8 cellular contexts compared by ENCODE assay signal in genomic region chr15:55498109-55498938, GRCh38. TPM values are rescaled to one million over a fixed set of nuclear protein-coding genes. Genes with fewer than 3 reads are reported as not detected.
A peak's percentile ranks its signal among the peaks of the same experiment; 100 is the strongest.
DNase-seq lines count a peak whose midpoint lies in the region; ATAC-seq, FAIRE-seq and TF ChIP-seq lines count a peak whose summit lies in the region.
"Not testable (repeated sequence)": the region's sequence is repeated elsewhere in the genome, so short reads cannot be mapped to it uniquely, and the experiment has no call there.

No MANE protein-coding gene starts in this region.

- peak overlapping the region; percentile 63 for H3K4me3 ChIP-seq in OCI-LY7 (ENCODE audit: low read depth, low read length, poor library complexity, severe bottlenecking)

- DNase-seq in D721Med (ENCODE audit: insufficient read length, low spot score) (peak; percentile 44), HUDEP-2 (lab: John Stamatoyannopoulos, UW; ENCODE audit: unreplicated experiment in 76 of 76) (peak in 74 of 76 experiments; percentile 20 to 90 (median 74)), OCI-LY7 (ENCODE audit: low spot score) (peak; percentile 67), activated T-cell treated with anti-CD3 and anti-CD28 coated beads for 4 hours (peak; percentile 51), erythroblast (lab: John Stamatoyannopoulos, UW) (peak; percentile 80 to 87), mucosa of gallbladder (ENCODE audit: low spot score) (peak; percentile 88)
- DNase-seq in stimulated activated CD8-positive, alpha-beta memory T cell treated with anti-CD3 and anti-CD28 coated beads, Interleukin-2, amount 100 ng/mL, for 1 hour (ENCODE audit: low read depth in 2 of 2), result peak; percentile 37 to 53

- peak overlapping the region; percentile 65 for H3K4me2 ChIP-seq in OCI-LY7 (ENCODE audit: low read length)

- H3K27ac ChIP-seq in OCI-LY7 (ENCODE audit: low read depth, low read length, poor library complexity, severe bottlenecking), result not testable (repeated sequence)

- not testable (repeated sequence) for H3K4me1 ChIP-seq in OCI-LY7 (ENCODE audit: insufficient read depth, low read length, poor library complexity, severe bottlenecking)

- TF ChIP-seq POLR2A in erythroblast (IDR thresholded peaks at IDR 0.05; ENCODE audit: low read length), result peak; percentile 18

- H3K9me2 ChIP-seq in OCI-LY7 (ENCODE audit: insufficient read depth, low read length), result not testable (repeated sequence)

- TF ChIP-seq CTCF in D721Med (IDR thresholded peaks at IDR 0.05; ENCODE audit: insufficient read depth, missing control alignments); OCI-LY7 (conservative IDR thresholded peaks at IDR 0.05; ENCODE audit: low read length): not testable (repeated sequence)

- intact Hi-C loops in OCI-LY7 (cut with micrococcal nuclease; ENCODE audit: unreplicated experiment), result not testable (repeated sequence)

- H4K20me1 ChIP-seq in OCI-LY7 (ENCODE audit: insufficient read depth, low read length), result not testable (repeated sequence)

- not testable (repeated sequence) for H3K9me3 ChIP-seq in OCI-LY7 (ENCODE audit: low read length)

- CTCF ChIA-PET in OCI-LY7 (lab: Charles Lee; ENCODE audit: unreplicated experiment), result not testable (repeated sequence)

- BruUV-seq in OCI-LY7 (replicated peaks; lab: Mats Ljungman, UMichigan), result not testable (repeated sequence)

- ATAC-seq in GM21515 (IDR thresholded peaks at IDR 0.05; ENCODE audit: unreplicated experiment), result peak; percentile 99

- H3K36me3 ChIP-seq in OCI-LY7 (ENCODE audit: insufficient read depth, low read length), result not testable (repeated sequence)

- POLR2A ChIA-PET in OCI-LY7 (lab: Charles Lee), result not testable (repeated sequence)

- H2AFZ ChIP-seq in OCI-LY7 (ENCODE audit: low read length), result peak overlapping the region; percentile 76; the same call in 1 of the 2 replicates

- FAIRE-seq in D721Med (lab: Jason Lieb, UNC), result not testable (repeated sequence)

- not testable (repeated sequence) for H3K79me2 ChIP-seq in OCI-LY7 (ENCODE audit: insufficient read depth, low read depth, low read length)

RNA-seq across cellular contexts. Expression of gene DNAAF4, which starts 9.7 kb away (rescaled TPM):
- total RNA-seq in OCI-LY7 (2014; rRNA removed; shearing (Covaris generic)), result 0.79 TPM in 1 of 2 replicates, not detected in the other
- total RNA-seq in OCI-LY7 (2022), result not detected in 2 replicates
- total RNA-seq in mucosa of gallbladder, result 2.9 TPM
